Comparison of ENCODE assay signal across 36 cellular contexts in genomic region chr15:33284336-33284735, GRCh38. TPM values are rescaled to one million over a fixed set of nuclear protein-coding genes. Genes with fewer than 3 reads are reported as not detected.
"Had no signal": no experiment of that assay in that cellular context is flagged by ENCODE, and none has a peak within 500 bp of the region (broad histone marks: within the 10 kb centered on the region; RNA-seq: fewer than 3 reads in every experiment).

No MANE protein-coding gene starts in this region.

- H3K4me3 ChIP-seq: coronary artery, left ventricle myocardium inferior, ovary, skin epidermis, tibial nerve had no signal

- H3K27ac ChIP-seq: coronary artery, left ventricle myocardium inferior, neutrophil, ovary, skin epidermis, tibial nerve, WERI-Rb-1 had no signal

- H3K27me3 ChIP-seq: ovary, tibial nerve had no signal

- H3K4me3 Mint-ChIP-seq: activated CD4-positive, alpha-beta memory T cell treated with anti-CD3 and anti-CD28 coated beads for 36 hours; activated CD4-positive, alpha-beta T cell treated with anti-CD3 and anti-CD28 coated beads, Interleukin-2, amount 10 ng/mL, durations not matched to agents 24 days and 14 days; activated T-helper 1 cell treated with anti-CD3 and anti-CD28 coated beads, Interleukin-12 subunit alpha, Interleukin-12 subunit beta, Interleukin-2, Interleukin-4 antibody, amounts not matched to agents 30 ng/mL and 10 ng/mL and 1 ng/mL, durations not matched to agents 14 hours and 24 hours and 36 hours; effector memory CD8-positive, alpha-beta T cell; mesothelial cell of epicardium; naive B cell; nephron progenitor cell; stimulated activated effector memory CD8-positive, alpha-beta T cell treated with anti-CD3 and anti-CD28 coated beads, Interleukin-12 subunit alpha, Interleukin-12 subunit beta, amount 100 ng/mL, for 72 hours; stimulated activated naive CD8-positive, alpha-beta T cell treated with anti-CD3 and anti-CD28 coated beads, Interleukin-15, amount 100 ng/mL, for 72 hours; T-helper 1 cell treated with Interleukin-12 subunit alpha and Interleukin-12 subunit beta and Interleukin-4 antibody, amounts not matched to agents 30 μg/mL and 1 μg/mL, for 36 hours had no signal

- H3K36me3 ChIP-seq: left ventricle myocardium inferior, neutrophil, ovary, tibial nerve, WERI-Rb-1 had no signal

- H3K36me3 Mint-ChIP-seq: activated CD4-positive, alpha-beta memory T cell treated with anti-CD3 and anti-CD28 coated beads for 36 hours; mesothelial cell of epicardium; naive B cell; stimulated activated effector memory CD8-positive, alpha-beta T cell treated with anti-CD3 and anti-CD28 coated beads, Interleukin-12 subunit alpha, Interleukin-12 subunit beta, amount 100 ng/mL, for 72 hours had no signal

- DNase-seq: activated CD4-positive, alpha-beta memory T cell treated with anti-CD3 and anti-CD28 coated beads for 36 hours; activated CD4-positive, alpha-beta T cell treated with anti-CD3 and anti-CD28 coated beads, Interleukin-2, amount 10 ng/mL, durations not matched to agents 24 days and 14 days; activated CD4-positive, CD25-positive, alpha-beta regulatory T cell treated with anti-CD3 and anti-CD28 coated beads, Interleukin-2, amount 50 U/mL, for 72 hours; activated CD8-positive, alpha-beta memory T cell treated with anti-CD3 and anti-CD28 coated beads, Interleukin-2, amount 50 U/mL, for 4 hours; activated gamma-delta T cell treated with Interleukin-2 at 50 U/mL for 16 hours; activated naive CD4-positive, alpha-beta T cell treated with anti-CD3 and anti-CD28 coated beads, Interleukin-2, amount 50 U/mL, for 16 hours; activated T-cell treated with anti-CD3 and anti-CD28 coated beads, Interleukin-2, amount 50 U/mL, for 1 hour; amniotic stem cell; effector memory CD8-positive, alpha-beta T cell; foreskin melanocyte; kidney glomerular epithelial cell; left ventricle myocardium inferior; naive B cell; nephron progenitor cell; ovary; retina; stimulated activated CD4-positive, alpha-beta T cell treated with anti-CD3 and anti-CD28 coated beads, Interleukin-4, amount 100 ng/mL, for 24 hours; stimulated activated naive CD8-positive, alpha-beta T cell treated with anti-CD3 and anti-CD28 coated beads, Interleukin-15, amount 100 ng/mL, for 72 hours; SW 1271; T-helper 9 cell; WERI-Rb-1 had no signal

- H3K27ac Mint-ChIP-seq: activated CD4-positive, alpha-beta memory T cell treated with anti-CD3 and anti-CD28 coated beads for 36 hours; activated CD4-positive, alpha-beta T cell treated with anti-CD3 and anti-CD28 coated beads, Interleukin-2, amount 10 ng/mL, durations not matched to agents 24 days and 14 days; activated T-helper 1 cell treated with anti-CD3 and anti-CD28 coated beads, Interleukin-12 subunit alpha, Interleukin-12 subunit beta, Interleukin-2, Interleukin-4 antibody, amounts not matched to agents 30 ng/mL and 10 ng/mL and 1 ng/mL, durations not matched to agents 14 hours and 24 hours and 36 hours; effector memory CD8-positive, alpha-beta T cell; mesothelial cell of epicardium; naive B cell; nephron progenitor cell; progenitor cell of endocrine pancreas; stimulated activated effector memory CD8-positive, alpha-beta T cell treated with anti-CD3 and anti-CD28 coated beads, Interleukin-12 subunit alpha, Interleukin-12 subunit beta, amount 100 ng/mL, for 72 hours; stimulated activated naive CD8-positive, alpha-beta T cell treated with anti-CD3 and anti-CD28 coated beads, Interleukin-15, amount 100 ng/mL, for 72 hours; T-helper 1 cell treated with Interleukin-12 subunit alpha and Interleukin-12 subunit beta and Interleukin-4 antibody, amounts not matched to agents 30 μg/mL and 1 μg/mL, for 36 hours had no signal

- H3K9me3 ChIP-seq: left ventricle myocardium inferior, neutrophil, ovary, tibial nerve had no signal

- H3K9me3 Mint-ChIP-seq: activated CD4-positive, alpha-beta memory T cell treated with anti-CD3 and anti-CD28 coated beads for 36 hours; activated CD4-positive, alpha-beta T cell treated with anti-CD3 and anti-CD28 coated beads, Interleukin-2, amount 10 ng/mL, durations not matched to agents 24 days and 14 days; activated T-helper 1 cell treated with anti-CD3 and anti-CD28 coated beads, Interleukin-12 subunit alpha, Interleukin-12 subunit beta, Interleukin-2, Interleukin-4 antibody, amounts not matched to agents 30 ng/mL and 10 ng/mL and 1 ng/mL, durations not matched to agents 14 hours and 24 hours and 36 hours; effector memory CD8-positive, alpha-beta T cell; mesothelial cell of epicardium; nephron progenitor cell; stimulated activated effector memory CD8-positive, alpha-beta T cell treated with anti-CD3 and anti-CD28 coated beads, Interleukin-12 subunit alpha, Interleukin-12 subunit beta, amount 100 ng/mL, for 72 hours; stimulated activated naive CD8-positive, alpha-beta T cell treated with anti-CD3 and anti-CD28 coated beads, Interleukin-15, amount 100 ng/mL, for 72 hours; T-helper 1 cell treated with Interleukin-12 subunit alpha and Interleukin-12 subunit beta and Interleukin-4 antibody, amounts not matched to agents 30 μg/mL and 1 μg/mL, for 36 hours had no signal

- FAIRE-seq: endothelial cell of umbilical vein, TTC549, urothelium cell line had no signal

- H3K4me1 ChIP-seq: left ventricle myocardium inferior, tibial nerve had no signal

- H3K4me1 Mint-ChIP-seq: activated CD4-positive, alpha-beta T cell treated with anti-CD3 and anti-CD28 coated beads, Interleukin-2, amount 10 ng/mL, durations not matched to agents 24 days and 14 days; mesothelial cell of epicardium; stimulated activated effector memory CD8-positive, alpha-beta T cell treated with anti-CD3 and anti-CD28 coated beads, Interleukin-12 subunit alpha, Interleukin-12 subunit beta, amount 100 ng/mL, for 72 hours; stimulated activated naive CD8-positive, alpha-beta T cell treated with anti-CD3 and anti-CD28 coated beads, Interleukin-15, amount 100 ng/mL, for 72 hours had no signal

- H3K27me3 Mint-ChIP-seq: activated CD4-positive, alpha-beta T cell treated with anti-CD3 and anti-CD28 coated beads, Interleukin-2, amount 10 ng/mL, durations not matched to agents 24 days and 14 days; progenitor cell of endocrine pancreas had no signal

RNA-seq across cellular contexts. Expression of gene RYR3, which starts 26.4 kb away (rescaled TPM):
- total RNA-seq: activated CD4-positive, alpha-beta memory T cell treated with anti-CD3 and anti-CD28 coated beads for 36 hours; activated CD4-positive, alpha-beta T cell treated with anti-CD3 and anti-CD28 coated beads, Interleukin-2, amount 10 ng/mL, durations not matched to agents 24 days and 14 days; activated CD8-positive, alpha-beta memory T cell treated with anti-CD3 and anti-CD28 coated beads for 36 hours; activated T-helper 1 cell treated with anti-CD3 and anti-CD28 coated beads, Interleukin-12 subunit alpha, Interleukin-12 subunit beta, Interleukin-2, Interleukin-4 antibody, amounts not matched to agents 30 ng/mL and 10 ng/mL and 1 ng/mL, durations not matched to agents 14 hours and 24 hours and 36 hours; endothelial cell of umbilical vein; glomerular endothelial cell; lung microvascular endothelial cell had no signal
- polyA plus RNA-seq: endothelial cell of umbilical vein had no signal
